8 cellular contexts compared by ENCODE assay signal in genomic region chr1:26035959-26036755, GRCh38. TPM values are rescaled to one million over a fixed set of nuclear protein-coding genes. Genes with fewer than 3 reads are reported as not detected.
DNase-seq lines count a peak whose midpoint lies in the region; ATAC-seq and TF ChIP-seq lines count a peak whose summit lies in the region.

No MANE protein-coding gene starts in this region.

- peak in 2 of 3 donors; percentile 96 to 99 for TF ChIP-seq CTCF in omental fat pad (IDR thresholded peaks at IDR 0.05)
- TF ChIP-seq CTCF in suprapubic skin (IDR thresholded peaks at IDR 0.05) = peak; percentile 99 to 100

- no peaks in the 10 kb centered on the region for H3K36me3 ChIP-seq in HUES6 (ENCODE audit: control insufficient read depth, insufficient read depth, low read length)
- H3K36me3 ChIP-seq in suprapubic skin = no peaks in the 10 kb centered on the region

- H3K27ac ChIP-seq in HUES6 (ENCODE audit: low read depth, low read length) (no peak overlapping the region), suprapubic skin (peak overlapping the region; percentile 85)

- WGBS in suprapubic skin = 5% methylated on average over 35 of the region's 39 CpGs

- H3K9ac ChIP-seq in HUES6 (ENCODE audit: low read length) = no peak overlapping the region

- H3K27ac Mint-ChIP-seq in activated naive CD4-positive, alpha-beta T cell treated with anti-CD3 and anti-CD28 coated beads, Interleukin-2, amount 50 U/mL, for 24 hours = peak overlapping the region; percentile 68

- DNase-seq in DMS53 treated with DMSO at 0.1 percent for 48 hours (lab: John Stamatoyannopoulos, UW; ENCODE audit: unreplicated experiment) = peak; percentile 68
- DNase-seq in SK-MEL-5 (ENCODE audit: low read depth, low spot score) = peak; percentile 65
- DNase-seq in glomerular visceral epithelial cell (ENCODE audit: extremely low spot score) = peak; percentile 81
- DNase-seq in omental fat pad (ENCODE audit: low spot score) = peak; percentile 62
- DNase-seq in suprapubic skin (ENCODE audit: low spot score in 2 of 2) = peak; percentile 88 to 91

- TF ChIP-seq EP300 in suprapubic skin (IDR thresholded peaks at IDR 0.05) = no peak

- no peaks in the 10 kb centered on the region for H3K9me3 Mint-ChIP-seq in activated naive CD4-positive, alpha-beta T cell treated with anti-CD3 and anti-CD28 coated beads, Interleukin-2, amount 50 U/mL, for 24 hours

- peaks cover 62% of the 10 kb centered on the region for H3K27me3 ChIP-seq in HUES6 (ENCODE audit: control insufficient read depth, insufficient read depth, low read length)
- H3K27me3 ChIP-seq in suprapubic skin = peaks cover 3% of the 10 kb centered on the region

- no peaks in the 10 kb centered on the region for H3K27me3 Mint-ChIP-seq in activated naive CD4-positive, alpha-beta T cell treated with anti-CD3 and anti-CD28 coated beads, Interleukin-2, amount 50 U/mL, for 24 hours

- H3K4me1 Mint-ChIP-seq in activated naive CD4-positive, alpha-beta T cell treated with anti-CD3 and anti-CD28 coated beads, Interleukin-2, amount 50 U/mL, for 24 hours = peaks cover 11% of the 10 kb centered on the region

- H3K9me3 ChIP-seq in HUES6 (ENCODE audit: control insufficient read depth, insufficient read depth, low read depth, low read length) (no peaks in the 10 kb centered on the region), suprapubic skin (no peaks in the 10 kb centered on the region)

- no peaks in the 10 kb centered on the region for H3K36me3 Mint-ChIP-seq in activated naive CD4-positive, alpha-beta T cell treated with anti-CD3 and anti-CD28 coated beads, Interleukin-2, amount 50 U/mL, for 24 hours

- H3K4me3 ChIP-seq in HUES6 (ENCODE audit: low read depth, low read length) (peak overlapping the region; percentile 86), suprapubic skin (peak overlapping the region; percentile 88)

- H3K4me1 ChIP-seq in HUES6 (ENCODE audit: control insufficient read depth, insufficient read depth, low read length) (peaks cover 12% of the 10 kb centered on the region; the same call in 1 of the 2 replicates), suprapubic skin (peaks cover 17% of the 10 kb centered on the region)

- in situ Hi-C loops in SK-MEL-5 (cut with HindIII; ENCODE audit: low pct_unique_long_range_greater_than_20kb, low sequenced_read_pairs) = no loop called here

- no peak for TF ChIP-seq POLR2A in suprapubic skin (IDR thresholded peaks at IDR 0.05)

- peak; percentile 57 for ATAC-seq in GM21447 (IDR thresholded peaks at IDR 0.05; ENCODE audit: unreplicated experiment)
- peak; percentile 93 for ATAC-seq in omental fat pad (ENCODE audit: low FRiP score)

- peak overlapping the region; percentile 97 for H3K4me3 Mint-ChIP-seq in activated naive CD4-positive, alpha-beta T cell treated with anti-CD3 and anti-CD28 coated beads, Interleukin-2, amount 50 U/mL, for 24 hours

RNA-seq across cellular contexts. Expression of gene SLC30A2, which starts 9.8 kb away (rescaled TPM):
- not detected in 2 replicates for total RNA-seq in SK-MEL-5 (2014; rRNA removed; shearing (Covaris generic))
- not detected in 2 replicates for polyA plus RNA-seq in SK-MEL-5 (2015; cell fraction: cytosol; rRNA removed)
- polyA plus RNA-seq in SK-MEL-5 (2015; cell fraction: nucleus; rRNA removed) = not detected in 2 replicates
- 1 to 10 TPM in 1 of 4 donors, under 1 TPM in 1, not detected in 2; 0.36 to 1.7 TPM for total RNA-seq in omental fat pad
- total RNA-seq in suprapubic skin = 1 to 10 TPM in 2 of 4 donors, under 1 TPM in 2; 0.15 to 2.0 (median 1.1) TPM

RNA-seq across cellular contexts. Expression of gene EXTL1, which starts 14.6 kb away (rescaled TPM):
- 7.0 and 7.1 TPM in 2 replicates for total RNA-seq in SK-MEL-5 (2014; rRNA removed; shearing (Covaris generic))
- 51.3 and 56.8 TPM in 2 replicates for polyA plus RNA-seq in SK-MEL-5 (2015; cell fraction: cytosol; rRNA removed)
- polyA plus RNA-seq in SK-MEL-5 (2015; cell fraction: nucleus; rRNA removed) = 113 and 115 TPM in 2 replicates
- under 1 TPM in 1 of 4 donors, not detected in 3; 0.65 TPM for total RNA-seq in omental fat pad
- total RNA-seq in suprapubic skin = 1 to 10 TPM; 1.6 to 9.5 (median 4.2) TPM

RNA-seq across cellular contexts. Expression of gene TRIM63, which starts 31.3 kb away (rescaled TPM):
- 118 and 129 TPM in 2 replicates for total RNA-seq in SK-MEL-5 (2014; rRNA removed; shearing (Covaris generic))
- polyA plus RNA-seq in SK-MEL-5 (2015; cell fraction: cytosol; rRNA removed) = 42.3 and 44.3 TPM in 2 replicates
- polyA plus RNA-seq in SK-MEL-5 (2015; cell fraction: nucleus; rRNA removed) = 46.3 and 53.4 TPM in 2 replicates
- total RNA-seq in omental fat pad = under 1 TPM in 2 of 4 donors, not detected in 2; 0.60 to 0.74 TPM
- total RNA-seq in suprapubic skin = 1 to 10 TPM in 3 of 4 donors, under 1 TPM in 1; 0.42 to 2.4 (median 1.5) TPM

RNA-seq across cellular contexts. Expression of gene PAFAH2, which starts 38.3 kb away (rescaled TPM):
- 10.9 and 11.1 TPM in 2 replicates for total RNA-seq in SK-MEL-5 (2014; rRNA removed; shearing (Covaris generic))
- 16.7 and 22.6 TPM in 2 replicates for polyA plus RNA-seq in SK-MEL-5 (2015; cell fraction: cytosol; rRNA removed)
- polyA plus RNA-seq in SK-MEL-5 (2015; cell fraction: nucleus; rRNA removed) = 16.8 and 18.6 TPM in 2 replicates
- 1 to 10 TPM; 5.3 to 9.8 (median 8.2) TPM for total RNA-seq in omental fat pad
- total RNA-seq in suprapubic skin = 10 to 100 TPM; 16.6 to 31.3 (median 20.0) TPM

Comparison
In these comparisons a context has a peak if more than half of its experiments do, and no peak if none do; other contexts are left out.
1. RNA of gene TRIM63, which starts 31.3 kb away (total RNA-seq): 118 to 129 TPM in SK-MEL-5; 0.42 to 2.4 TPM in suprapubic skin and 0.60 to 0.74 TPM in omental fat pad; every median in the first group is over 10 times any median in the second.
2. Peak in every context shown above with its lines, with median percentiles within 50 percentile points of each other: DNase-seq.